In the genomic region with DNA sequence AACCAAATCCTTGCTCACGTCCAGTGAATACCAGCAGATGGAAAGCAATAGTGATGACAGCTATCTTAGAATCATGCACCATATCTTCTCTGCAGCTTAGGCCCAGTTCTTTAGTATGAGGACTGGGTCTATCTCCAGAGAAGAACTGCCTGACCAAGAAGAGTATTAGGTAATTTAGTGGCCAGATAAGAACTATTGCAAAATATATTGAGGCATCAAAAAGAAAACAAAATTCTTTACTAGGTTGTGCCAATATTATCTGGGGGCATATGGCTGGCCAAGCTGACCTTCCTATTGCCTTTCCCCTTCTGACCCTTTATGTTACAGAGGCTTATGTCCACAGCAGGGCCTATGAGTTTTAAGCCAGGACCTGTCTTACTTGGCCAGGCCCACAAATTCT, we compare ENCODE assay signal across 20 cellular contexts.
"Had no signal": no experiment of that assay in that cellular context is flagged by ENCODE, and none has a peak within 500 bp of the region (broad histone marks: within the 10 kb centered on the region; RNA-seq: fewer than 3 reads in every experiment).

No MANE protein-coding gene starts in this region.

- H3K9me3 ChIP-seq: ascending aorta, breast epithelium, ovary, psoas muscle, thyroid gland had no signal

- H3K27me3 ChIP-seq: ascending aorta, foreskin keratinocyte, ovary, thyroid gland had no signal

- H3K27ac ChIP-seq: breast epithelium, foreskin keratinocyte, ovary, psoas muscle, thyroid gland, WERI-Rb-1 had no signal

- ATAC-seq: activated naive CD8-positive, alpha-beta T cell treated with anti-CD3 and anti-CD28 coated beads, Interleukin-2, amount 50 U/mL, for 24 hours; esophagus mucosa; psoas muscle had no signal

- H3K36me3 ChIP-seq: ascending aorta, breast epithelium, ovary, thyroid gland, WERI-Rb-1 had no signal

- DNase-seq: activated CD4-positive, alpha-beta T cell treated with anti-CD3 and anti-CD28 coated beads for 1 hour; activated CD8-positive, alpha-beta memory T cell treated with anti-CD3 and anti-CD28 coated beads for 24 hours; activated CD8-positive, alpha-beta memory T cell treated with anti-CD3 and anti-CD28 coated beads, Interleukin-2, amount 50 U/mL, for 48 hours; activated effector memory CD4-positive, alpha-beta T cell treated with Interleukin-2 at 50 U/mL for 16 hours; activated naive CD4-positive, alpha-beta T cell treated with anti-CD3 and anti-CD28 coated beads, Interleukin-2, amount 10 ng/mL, durations not matched to agents 7 days and 5 days; activated naive CD8-positive, alpha-beta T cell treated with anti-CD3 and anti-CD28 coated beads, Interleukin-2, amount 50 U/mL, for 24 hours; activated T-cell treated with anti-CD3 and anti-CD28 coated beads, Interleukin-2, amount 50 U/mL, for 48 hours; cerebellar nuclear complex; effector CD8-positive, alpha-beta T cell; foreskin keratinocyte; hypothalamus; ovary; psoas muscle; stimulated activated CD8-positive, alpha-beta memory T cell treated with anti-CD3 and anti-CD28 coated beads, Interleukin-4, amount 100 ng/mL, for 48 hours; stimulated activated naive CD4-positive, alpha-beta T cell; thyroid gland; WERI-Rb-1 had no signal

- H3K4me3 ChIP-seq: ascending aorta, breast epithelium, ovary, psoas muscle, thyroid gland had no signal

- H3K4me1 ChIP-seq: ascending aorta, breast epithelium, foreskin keratinocyte, psoas muscle had no signal
